Comparison of ENCODE assay signal across 1 cellular context in the genomic region with DNA sequence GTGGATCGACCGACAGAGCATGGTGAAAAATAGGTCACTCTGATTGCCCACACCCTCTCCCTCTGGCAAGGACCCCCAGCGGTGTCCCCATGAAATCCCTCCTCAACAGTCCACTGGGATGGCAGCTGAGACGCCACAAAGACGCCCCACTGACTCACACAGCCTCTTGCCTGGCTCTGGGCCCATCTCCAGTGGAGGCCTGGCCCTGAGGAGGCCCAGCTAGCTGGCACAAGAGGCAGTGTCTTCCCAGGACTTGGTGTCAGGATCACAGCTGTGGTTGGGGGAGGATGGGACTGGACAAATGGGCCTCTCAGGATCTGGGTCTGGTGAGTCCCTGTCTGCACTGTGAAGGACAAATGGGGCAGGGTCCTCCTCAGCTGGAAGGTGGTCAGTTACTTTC.
TF ChIP-seq lines count a peak whose summit lies in the region.

No MANE protein-coding gene starts in this region.

TF ChIP-seq in SK-N-SH, 30 proteins besides CTCF, POLR2A, EP300 and RAD21 (continued from another document):
- TF ChIP-seq, protein P1, sequence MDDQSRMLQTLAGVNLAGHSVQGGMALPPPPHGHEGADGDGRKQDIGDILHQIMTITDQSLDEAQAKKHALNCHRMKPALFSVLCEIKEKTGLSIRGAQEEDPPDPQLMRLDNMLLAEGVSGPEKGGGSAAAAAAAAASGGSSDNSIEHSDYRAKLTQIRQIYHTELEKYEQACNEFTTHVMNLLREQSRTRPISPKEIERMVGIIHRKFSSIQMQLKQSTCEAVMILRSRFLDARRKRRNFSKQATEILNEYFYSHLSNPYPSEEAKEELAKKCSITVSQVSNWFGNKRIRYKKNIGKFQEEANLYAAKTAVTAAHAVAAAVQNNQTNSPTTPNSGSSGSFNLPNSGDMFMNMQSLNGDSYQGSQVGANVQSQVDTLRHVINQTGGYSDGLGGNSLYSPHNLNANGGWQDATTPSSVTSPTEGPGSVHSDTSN (IDR thresholded peaks at IDR 0.05), result 0 out of 2 replicates have a peak, but pooled peaks have one; percentile 10
- TF ChIP-seq TCF12 (IDR thresholded peaks at IDR 0.05) (peak; percentile 47; the same call in 1 of the 2 replicates), FOSL2 (IDR thresholded peaks at IDR 0.05; ENCODE audit: borderline replicate concordance, low read depth) (peak; percentile 55; the same call in 1 of the 2 replicates), RCOR1 (IDR thresholded peaks at IDR 0.05; ENCODE audit: low read length) (no peak)
TF ChIP-seq in SK-N-SH: peak in this region for 4.
